1 cellular context compared by ENCODE assay signal in genomic region chr4:100372432-100372831, GRCh38.
TF ChIP-seq lines count a peak whose summit lies in the region.

No MANE protein-coding gene starts in this region.

TF ChIP-seq in GM23338, 12 proteins besides CTCF, POLR2A, EP300 and RAD21 (continued from another document):
- TF ChIP-seq ZNF462 (CRISPR knock-in tag; IDR thresholded peaks at IDR 0.05): no peak
